15 cellular contexts compared by ENCODE assay signal in the genomic region with DNA sequence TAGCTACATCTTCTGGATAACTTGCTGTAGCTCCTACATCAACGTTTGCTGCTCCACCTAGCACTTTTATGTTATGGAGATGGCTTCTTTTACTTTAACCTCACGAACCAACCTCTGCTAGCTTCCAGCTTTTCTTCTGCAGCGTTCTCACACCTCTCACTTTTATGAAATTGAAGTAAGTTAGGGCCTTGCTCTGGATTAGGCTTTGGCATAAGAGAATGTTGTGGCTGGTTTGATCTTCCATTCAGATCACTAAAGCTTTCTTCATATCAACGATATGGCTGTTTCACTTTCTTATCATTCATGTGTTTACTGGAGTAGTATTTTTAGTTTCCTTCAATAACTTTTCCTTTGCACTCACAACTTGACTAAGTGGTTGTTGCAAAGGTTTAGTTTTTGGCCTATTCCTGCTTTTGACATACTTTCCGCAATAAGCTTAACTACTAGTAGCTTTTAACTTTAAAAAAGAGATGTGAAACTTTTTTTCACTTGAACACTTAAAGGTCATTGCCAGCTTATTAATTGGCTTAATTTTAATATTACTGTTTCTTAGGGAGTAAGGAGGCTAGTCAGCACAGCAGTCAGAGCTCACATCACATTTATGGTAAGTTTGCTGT.
DNase-seq lines count a peak whose midpoint lies in the region; ATAC-seq and TF ChIP-seq lines count a peak whose summit lies in the region.
"Had no signal": no experiment of that assay in that cellular context is flagged by ENCODE, and none has a peak within 500 bp of the region (broad histone marks: within the 10 kb centered on the region; RNA-seq: fewer than 3 reads in every experiment).

No MANE protein-coding gene starts in this region.

- peak; percentile 11 for ATAC-seq in activated CD8-positive, alpha-beta T cell treated with anti-CD3 and anti-CD28 coated beads for 36 hours
- no peak for ATAC-seq in activated CD8-positive, alpha-beta T cell treated with anti-CD3 and anti-CD28 coated beads, Interleukin-2, amount 10 ng/mL, durations not matched to agents 7 days and 5 days
- ATAC-seq in GM21786 (IDR thresholded peaks at IDR 0.05; ENCODE audit: unreplicated experiment), result peak; percentile 49
- ATAC-seq in left lobe of liver, result no peak

- no peak overlapping the region for H3K18ac ChIP-seq in mesenchymal stem cell (ENCODE audit: low read depth in 1 of 2, low read length in 2 of 2)

- no peaks in the 10 kb centered on the region for H3K79me2 ChIP-seq in smooth muscle cell (ENCODE audit: low read depth)

- H3K9me3 Mint-ChIP-seq in activated CD8-positive, alpha-beta T cell treated with anti-CD3 and anti-CD28 coated beads for 36 hours, result peaks cover 13% of the 10 kb centered on the region
- peaks cover 9% of the 10 kb centered on the region for H3K9me3 Mint-ChIP-seq in activated CD8-positive, alpha-beta T cell treated with anti-CD3 and anti-CD28 coated beads, Interleukin-2, amount 10 ng/mL, durations not matched to agents 7 days and 5 days (ENCODE audit: insufficient read depth)

- H2BK5ac ChIP-seq in mesenchymal stem cell (ENCODE audit: low read depth, low read length, poor library complexity, severe bottlenecking), result no peak overlapping the region

- DNase-seq in activated CD8-positive, alpha-beta T cell treated with anti-CD3 and anti-CD28 coated beads for 36 hours, result no peak
- no peak for DNase-seq in activated CD8-positive, alpha-beta T cell treated with anti-CD3 and anti-CD28 coated beads, Interleukin-2, amount 10 ng/mL, durations not matched to agents 7 days and 5 days
- DNase-seq in NOMO-1 treated with DMSO at 0.1 percent for 48 hours (lab: John Stamatoyannopoulos, UW; ENCODE audit: unreplicated experiment) (peak; percentile 30), smooth muscle cell (lab: John Stamatoyannopoulos, UW; ENCODE audit: unreplicated experiment) (no peak), left lobe of liver (ENCODE audit: low spot score) (no peak), AG20443 (ENCODE audit: low spot score) (no peak), mesenchymal stem cell (no peak)
- DNase-seq: activated CD4-positive, CD25-positive, alpha-beta regulatory T cell treated with anti-CD3 and anti-CD28 coated beads, Interleukin-2, amount 50 U/mL, for 72 hours; activated T-cell treated with anti-CD3 and anti-CD28 coated beads, Interleukin-2, amount 50 U/mL, for 1 hour; Caco-2; effector CD4-positive, alpha-beta T cell; NCI-H1105; occipital lobe; SHP77 had no signal

- H2AFZ ChIP-seq in smooth muscle cell (ENCODE audit: low read depth) (no peak overlapping the region), mesenchymal stem cell (ENCODE audit: low read depth, low read length) (no peak overlapping the region)

- intact Hi-C loops in activated CD8-positive, alpha-beta T cell treated with anti-CD3 and anti-CD28 coated beads for 36 hours (cut with micrococcal nuclease), result no loop called here

- no peak overlapping the region for H3K4ac ChIP-seq in mesenchymal stem cell (ENCODE audit: low read depth in 1 of 2, low read length in 2 of 2)

- H3K4me2 ChIP-seq in smooth muscle cell, result peak overlapping the region; percentile 45
- no peak overlapping the region for H3K4me2 ChIP-seq in mesenchymal stem cell (ENCODE audit: low read length, poor library complexity, severe bottlenecking)

- no peaks in the 10 kb centered on the region for H4K20me1 ChIP-seq in smooth muscle cell (ENCODE audit: low read depth)

- no peak overlapping the region for H3K27ac Mint-ChIP-seq in activated CD8-positive, alpha-beta T cell treated with anti-CD3 and anti-CD28 coated beads for 36 hours
- H3K27ac Mint-ChIP-seq in activated CD8-positive, alpha-beta T cell treated with anti-CD3 and anti-CD28 coated beads, Interleukin-2, amount 10 ng/mL, durations not matched to agents 7 days and 5 days, result no peak overlapping the region

- no peak for TF ChIP-seq CTCF in activated CD8-positive, alpha-beta T cell treated with anti-CD3 and anti-CD28 coated beads for 36 hours (IDR thresholded peaks at IDR 0.05)
- no peak for TF ChIP-seq CTCF in smooth muscle cell (IDR thresholded peaks at IDR 0.05; ENCODE audit: borderline replicate concordance, insufficient read depth, poor library complexity, severe bottlenecking)

- H2BK15ac ChIP-seq in mesenchymal stem cell (ENCODE audit: low read depth, poor library complexity, severe bottlenecking), result no peak overlapping the region

- peaks cover 28% of the 10 kb centered on the region for H3K4me1 Mint-ChIP-seq in activated CD8-positive, alpha-beta T cell treated with anti-CD3 and anti-CD28 coated beads for 36 hours (ENCODE audit: low read depth)
- peaks cover 24% of the 10 kb centered on the region for H3K4me1 Mint-ChIP-seq in activated CD8-positive, alpha-beta T cell treated with anti-CD3 and anti-CD28 coated beads, Interleukin-2, amount 10 ng/mL, durations not matched to agents 7 days and 5 days (ENCODE audit: low read depth)

- H4K8ac ChIP-seq in mesenchymal stem cell (ENCODE audit: low read length), result no peak overlapping the region

- 69% methylated on average over 5 of the region's 5 CpGs for WGBS in smooth muscle cell (ENCODE audit: low lambda C conversion rate)
- 87% methylated on average over 1 of the region's 5 CpGs for WGBS in mesenchymal stem cell

- no peaks in the 10 kb centered on the region for H3K27me3 ChIP-seq in smooth muscle cell (ENCODE audit: low read depth)
- no peaks in the 10 kb centered on the region for H3K27me3 ChIP-seq in mesenchymal stem cell (ENCODE audit: control insufficient read depth in 1 of 2, insufficient read depth in 1 of 2, low read length in 2 of 2)

- no peak overlapping the region for H4K91ac ChIP-seq in mesenchymal stem cell (ENCODE audit: low read length)

- H3K4me1 ChIP-seq in smooth muscle cell (ENCODE audit: low read depth) (peaks cover 5% of the 10 kb centered on the region), mesenchymal stem cell (ENCODE audit: control insufficient read depth, insufficient read depth, low read depth, low read length) (no peaks in the 10 kb centered on the region)

- POLR2A ChIA-PET in activated CD8-positive, alpha-beta T cell treated with anti-CD3 and anti-CD28 coated beads for 36 hours (lab: Charles Lee), result no interaction called here
- POLR2A ChIA-PET in activated CD8-positive, alpha-beta T cell treated with anti-CD3 and anti-CD28 coated beads, Interleukin-2, amount 10 ng/mL, durations not matched to agents 7 days and 5 days (lab: Charles Lee), result interaction anchor here (0.7 kb wide), 1 partner anchor 16 kb away, joined by 3 read pairs; no protein-coding TSS in a partner anchor

- no peak overlapping the region for H3K14ac ChIP-seq in mesenchymal stem cell (ENCODE audit: low read length in 2 of 2)

- peak overlapping the region; percentile 2 for H3K4me3 Mint-ChIP-seq in activated CD8-positive, alpha-beta T cell treated with anti-CD3 and anti-CD28 coated beads for 36 hours
- H3K4me3 Mint-ChIP-seq in activated CD8-positive, alpha-beta T cell treated with anti-CD3 and anti-CD28 coated beads, Interleukin-2, amount 10 ng/mL, durations not matched to agents 7 days and 5 days, result no peak overlapping the region

- CTCF ChIA-PET in activated CD8-positive, alpha-beta T cell treated with anti-CD3 and anti-CD28 coated beads for 36 hours (lab: Charles Lee), result interaction anchor here (1.3 to 1.9 kb wide), 2 partner anchors 11 to 58 kb away, joined by 3 to 7 read pairs; no protein-coding TSS in a partner anchor
- CTCF ChIA-PET in activated CD8-positive, alpha-beta T cell treated with anti-CD3 and anti-CD28 coated beads, Interleukin-2, amount 10 ng/mL, durations not matched to agents 7 days and 5 days (lab: Charles Lee), result no interaction called here

- H3K9ac ChIP-seq in smooth muscle cell (ENCODE audit: low read depth) (no peak overlapping the region), mesenchymal stem cell (ENCODE audit: low read length) (no peak overlapping the region)

- H2BK120ac ChIP-seq in mesenchymal stem cell (ENCODE audit: low read depth, low read length), result no peak overlapping the region

- H3K36me3 ChIP-seq in smooth muscle cell (ENCODE audit: low read depth) (no peaks in the 10 kb centered on the region), mesenchymal stem cell (ENCODE audit: control insufficient read depth in 1 of 2, insufficient read depth in 2 of 2, low read depth in 1 of 2, low read length in 2 of 2) (no peaks in the 10 kb centered on the region)

- H3K9me3 ChIP-seq in smooth muscle cell (replicated peaks; ENCODE audit: low read depth), result no peaks in the 10 kb centered on the region
- H3K9me3 ChIP-seq in mesenchymal stem cell (ENCODE audit: control insufficient read depth, low read length), result peaks cover 21% of the 10 kb centered on the region

- H3K36me3 Mint-ChIP-seq in activated CD8-positive, alpha-beta T cell treated with anti-CD3 and anti-CD28 coated beads for 36 hours (ENCODE audit: low read depth), result no peaks in the 10 kb centered on the region
- H3K36me3 Mint-ChIP-seq in activated CD8-positive, alpha-beta T cell treated with anti-CD3 and anti-CD28 coated beads, Interleukin-2, amount 10 ng/mL, durations not matched to agents 7 days and 5 days (ENCODE audit: low read depth), result no peaks in the 10 kb centered on the region

- no peaks in the 10 kb centered on the region for H3F3A ChIP-seq in smooth muscle cell (ENCODE audit: low read depth)

- no peak overlapping the region for H2AK5ac ChIP-seq in mesenchymal stem cell (ENCODE audit: low read length, severe bottlenecking)

- H3K27ac ChIP-seq in smooth muscle cell (ENCODE audit: low read depth), result no peak overlapping the region
- no peak overlapping the region for H3K27ac ChIP-seq in mesenchymal stem cell (ENCODE audit: low read length, poor library complexity, severe bottlenecking)

- no peak overlapping the region for H3K4me3 ChIP-seq in smooth muscle cell
- H3K4me3 ChIP-seq in mesenchymal stem cell (ENCODE audit: insufficient read depth in 1 of 2, low read depth in 1 of 2, low read length in 2 of 2), result no peak overlapping the region

- no peak overlapping the region for H2BK12ac ChIP-seq in mesenchymal stem cell (ENCODE audit: low read length in 2 of 2)

- H3K23ac ChIP-seq in mesenchymal stem cell (ENCODE audit: low read length in 2 of 2), result no peak overlapping the region

- no peaks in the 10 kb centered on the region for H3K27me3 Mint-ChIP-seq in activated CD8-positive, alpha-beta T cell treated with anti-CD3 and anti-CD28 coated beads for 36 hours
- no peaks in the 10 kb centered on the region for H3K27me3 Mint-ChIP-seq in activated CD8-positive, alpha-beta T cell treated with anti-CD3 and anti-CD28 coated beads, Interleukin-2, amount 10 ng/mL, durations not matched to agents 7 days and 5 days (ENCODE audit: low read depth)

- no peaks in the 10 kb centered on the region for H3K79me1 ChIP-seq in mesenchymal stem cell (replicated peaks; ENCODE audit: low read length, poor library complexity, severe bottlenecking)

Comparison
In these comparisons a context has a peak if more than half of its experiments do, and no peak if none do; other contexts are left out.
1. ATAC-seq: peak in activated CD8-positive, alpha-beta T cell treated with anti-CD3 and anti-CD28 coated beads for 36 hours (single experiment) and GM21786 (single experiment); none in activated CD8-positive, alpha-beta T cell treated with anti-CD3 and anti-CD28 coated beads, Interleukin-2, amount 10 ng/mL, durations not matched to agents 7 days and 5 days (single experiment) and left lobe of liver (single experiment).